In genomic region chr1:70745199-70745598, GRCh38 we compare ENCODE assay signal across 12 cellular contexts.
DNase-seq lines count a peak whose midpoint lies in the region; ATAC-seq, FAIRE-seq and TF ChIP-seq lines count a peak whose summit lies in the region.
"Had no signal": no experiment of that assay in that cellular context is flagged by ENCODE, and none has a peak within 500 bp of the region (broad histone marks: within the 10 kb centered on the region; RNA-seq: fewer than 3 reads in every experiment).

No MANE protein-coding gene starts in this region.

- no peak for FAIRE-seq in kidney (lab: Jason Lieb, UNC)

- H3K9me3 ChIP-seq in HCT116 (ENCODE audit: control insufficient read depth in 1 of 2, insufficient read depth in 1 of 2, low read depth in 1 of 2, low read length in 2 of 2): no peaks in the 10 kb centered on the region; a peak in 1 of 4 replicates
- H3K9me3 ChIP-seq in kidney (ENCODE audit: control insufficient read depth in 1 of 2, low read length in 2 of 2): peaks cover 0 to 22% of the 10 kb centered on the region in 2 donors

- DNase-seq in DMS114 treated with DMSO at 0.1 percent for 48 hours (lab: John Stamatoyannopoulos, UW; ENCODE audit: unreplicated experiment): peak; percentile 15
- DNase-seq in HCT116 (ENCODE audit: low read depth, low spot score): peak; percentile 4
- DNase-seq in SK-N-DZ (ENCODE audit: low spot score): peak; percentile 14
- no peak for DNase-seq in kidney
- DNase-seq in stimulated activated naive CD4-positive, alpha-beta T cell treated with Interleukin-2 at 50 U/mL for 16 hours (lab: John Stamatoyannopoulos, UW): no peak
- no peak for DNase-seq in NCI-H2081 (lab: John Stamatoyannopoulos, UW)
- DNase-seq in dorsolateral prefrontal cortex: no peak
- DNase-seq: activated T-cell treated with anti-CD3 and anti-CD28 coated beads for 4 hours; effector CD4-positive, alpha-beta T cell; natural killer cell; NK-92 treated with Interleukin-12 subunit alpha and Interleukin-12 subunit beta, amount 100 ng/mL, for 24 hours had no signal

- RAD21 ChIA-PET in HCT116 (lab: Charles Lee; ENCODE audit: low non-redundant PET in 1 of 2, low total read pairs in 2 of 2, uncharacterized antibody in 2 of 2, unreplicated experiment in 2 of 2): no interaction called here

- no peaks in the 10 kb centered on the region for H3K4me1 ChIP-seq in HCT116 (ENCODE audit: control insufficient read depth in 1 of 2, insufficient read depth in 2 of 2, low read length in 2 of 2)
- no peaks in the 10 kb centered on the region for H3K4me1 ChIP-seq in kidney (ENCODE audit: control insufficient read depth in 1 of 2, insufficient read depth in 1 of 2, low read depth in 1 of 2, low read length in 2 of 2)

- TF ChIP-seq RAD21 in HCT116 (IDR thresholded peaks at IDR 0.05; ENCODE audit: low read depth): no peak

- H3K27me3 ChIP-seq in HCT116 (ENCODE audit: insufficient read depth, low read length): no peaks in the 10 kb centered on the region
- H3K27me3 ChIP-seq in dorsolateral prefrontal cortex: no peaks in the 10 kb centered on the region

- BruUV-seq in HCT116 (replicated peaks; lab: Mats Ljungman, UMichigan): no TSS peak

- H3K79me2 ChIP-seq in HCT116 (ENCODE audit: insufficient read depth, low read length): no peaks in the 10 kb centered on the region

- POLR2A ChIA-PET in HCT116 (lab: Charles Lee): no interaction called here

- no peaks in the 10 kb centered on the region for H3K9me2 ChIP-seq in HCT116 (ENCODE audit: insufficient read depth)

- peak in 2 of 3 experiments; percentile 48 to 55; a peak in 4 of 6 replicates for TF ChIP-seq CTCF in HCT116 (IDR thresholded peaks at IDR 0.05 in 2 of 3, conservative IDR thresholded peaks at IDR 0.05 in 1 of 3; ENCODE audit: borderline replicate concordance in 1 of 3, insufficient read depth in 1 of 3, low read depth in 2 of 3, low read length in 2 of 3)
- peak; percentile 14 for TF ChIP-seq CTCF in kidney (IDR thresholded peaks at IDR 0.05; ENCODE audit: borderline replicate concordance, extremely low read depth, insufficient read depth)
- TF ChIP-seq CTCF in dorsolateral prefrontal cortex (IDR thresholded peaks at IDR 0.05 in 54 of 56, conservative IDR thresholded peaks at IDR 0.05 in 2 of 56; ENCODE audit: low read depth in 1 of 56, partially characterized antibody in 56 of 56): no peak

- H2AFZ ChIP-seq in HCT116 (ENCODE audit: low read depth, low read length, poor library complexity, severe bottlenecking): no peak overlapping the region

- H3K36me3 ChIP-seq in HCT116 (ENCODE audit: control insufficient read depth in 1 of 2, insufficient read depth in 2 of 2, low read length in 2 of 2) (no peaks in the 10 kb centered on the region), kidney (ENCODE audit: control insufficient read depth in 1 of 2, insufficient read depth in 2 of 2, low read length in 2 of 2) (no peaks in the 10 kb centered on the region)

- ATAC-seq in HCT116 (peak; percentile 61), HG03045 (IDR thresholded peaks at IDR 0.05; ENCODE audit: unreplicated experiment) (no peak)
- ATAC-seq: natural killer cell had no signal

- no peak overlapping the region for H3K27ac ChIP-seq in HCT116 (ENCODE audit: low read depth, low read length)
- no peak overlapping the region for H3K27ac ChIP-seq in kidney (ENCODE audit: low read depth in 2 of 2, low read length in 2 of 2)
- no peak overlapping the region for H3K27ac ChIP-seq in dorsolateral prefrontal cortex

- CTCF ChIA-PET in HCT116 (lab: Charles Lee): interaction anchor here (0.8 to 1.1 kb wide), 2 partner anchors 22 to 61 kb away, joined by 3 read pairs; no protein-coding TSS in a partner anchor

- H3K9ac ChIP-seq in HCT116 (ENCODE audit: low read length) (no peak overlapping the region), kidney (ENCODE audit: low read length in 2 of 2) (no peak overlapping the region)

- intact Hi-C loops in HCT116 (cut with micrococcal nuclease): no loop called here
- intact Hi-C loops in kidney (cut with DNase I): no loop called here
- intact Hi-C loops in dorsolateral prefrontal cortex (cut with DNase I): no loop called here

- no peak overlapping the region for H3K4me3 ChIP-seq in HCT116 (replicated peaks in 1 of 2; ENCODE audit: low read depth in 1 of 2, low read length in 2 of 2)
- H3K4me3 ChIP-seq in kidney (ENCODE audit: low read length in 2 of 2): no peak overlapping the region
- H3K4me3 ChIP-seq in dorsolateral prefrontal cortex: no peak overlapping the region

- H3K4me2 ChIP-seq in HCT116 (ENCODE audit: low read length): no peak overlapping the region

- no peaks in the 10 kb centered on the region for H4K20me1 ChIP-seq in HCT116 (ENCODE audit: insufficient read depth)

- no peak for TF ChIP-seq POLR2A in HCT116 (IDR thresholded peaks at IDR 0.05; ENCODE audit: borderline replicate concordance, extremely low read depth, insufficient read depth, insufficient read length)

TF ChIP-seq in HCT116, 20 proteins besides CTCF, POLR2A, EP300 and RAD21:
- no peak for TF ChIP-seq TCF7L2 (IDR thresholded peaks at IDR 0.05; ENCODE audit: borderline replicate concordance, extremely low read depth, insufficient read depth, insufficient read length)
- TF ChIP-seq MAX (IDR thresholded peaks at IDR 0.05): peak; percentile 41; the same call in 1 of the 2 replicates

Comparison
In these comparisons a context has a peak if more than half of its experiments do, and no peak if none do; other contexts are left out.
1. DNase-seq: peak in DMS114 treated with DMSO at 0.1 percent for 48 hours (single experiment), HCT116 (single experiment) and SK-N-DZ (single experiment); none in kidney (single experiment), stimulated activated naive CD4-positive, alpha-beta T cell treated with Interleukin-2 at 50 U/mL for 16 hours (single experiment), NCI-H2081 (0 of 2) and dorsolateral prefrontal cortex (0 of 10).
2. CTCF ChIP-seq: peak in HCT116 (2 of 3) and kidney (single experiment); none in dorsolateral prefrontal cortex (0 of 56).